ENCODE assay signal across 8 cellular contexts in genomic region chr1:43453442-43454269, GRCh38. TPM values are rescaled to one million over a fixed set of nuclear protein-coding genes. Genes with fewer than 3 reads are reported as not detected.
DNase-seq lines count a peak whose midpoint lies in the region; ATAC-seq and TF ChIP-seq lines count a peak whose summit lies in the region.

Gene HYI, minus strand, starts transcription at chr1:43453931. Its CDS starts 138 bp downstream, at chr1:43453793.

- DNase-seq in DMS114 treated with DMSO at 0.1 percent for 48 hours (lab: John Stamatoyannopoulos, UW; ENCODE audit: unreplicated experiment) (peak; percentile 80), HPDE6-E6E7 (ENCODE audit: extremely low spot score) (peak; percentile 69), OCI-M1 (lab: John Stamatoyannopoulos, UW) (peak; percentile 93), activated T-helper 1 cell treated with Interleukin-2 at 50 U/mL for 16 hours (ENCODE audit: low read depth) (peak; percentile 54), esophagus squamous epithelium (lab: John Stamatoyannopoulos, UW) (no peak)
- DNase-seq in stimulated activated CD8-positive, alpha-beta memory T cell treated with anti-CD3 and anti-CD28 coated beads, Interleukin-7, amount 100 ng/mL, for 24 hours (ENCODE audit: low read depth) = peak; percentile 41

- WGBS in esophagus squamous epithelium, 2 donors = 0% methylated on average over 22 to 27 of the region's 87 CpGs

- TF ChIP-seq POLR2A in esophagus squamous epithelium (IDR thresholded peaks at IDR 0.05) = peak in 2 of 4 donors; percentile 14 to 33

- H3K9ac ChIP-seq in muscle layer of colon (ENCODE audit: low read length) = peak within 1 kb of the TSS; percentile 34

- H3K36me3 ChIP-seq in esophagus squamous epithelium (peaks cover 14 to 39% (median 18%) of the 10 kb centered on the region in 3 donors), muscle layer of colon (ENCODE audit: insufficient read depth, low read length) (peaks cover 31% of the 10 kb centered on the region)

- H3K9me3 ChIP-seq in esophagus squamous epithelium (no peaks in the 10 kb centered on the region), muscle layer of colon (ENCODE audit: low read length) (no peaks in the 10 kb centered on the region)

- ATAC-seq in HG03135 (IDR thresholded peaks at IDR 0.05; ENCODE audit: unreplicated experiment) = no peak

- peak within 1 kb of the TSS; percentile 85 to 94 (median 89) for H3K27ac ChIP-seq in esophagus squamous epithelium
- peak within 1 kb of the TSS; percentile 67 for H3K27ac ChIP-seq in muscle layer of colon (ENCODE audit: low read depth, low read length)

- H3K27me3 ChIP-seq in esophagus squamous epithelium (no peaks in the 10 kb centered on the region), muscle layer of colon (ENCODE audit: control insufficient read depth in 1 of 2, insufficient read depth in 2 of 2, low read length in 2 of 2) (no peaks in the 10 kb centered on the region)

- intact Hi-C loops in esophagus squamous epithelium (cut with DNase I) = no loop called here

- H3K4me3 ChIP-seq in esophagus squamous epithelium (peak within 1 kb of the TSS; percentile 47 to 81 (median 60)), muscle layer of colon (ENCODE audit: low read depth in 1 of 2, low read length in 2 of 2) (peak within 1 kb of the TSS; percentile 63 to 68)

- TF ChIP-seq CTCF in esophagus squamous epithelium (IDR thresholded peaks at IDR 0.05) = no peak

- H3K4me1 ChIP-seq in esophagus squamous epithelium = peaks cover 8 to 31% (median 11%) of the 10 kb centered on the region in 3 donors
- peaks cover 20% of the 10 kb centered on the region for H3K4me1 ChIP-seq in muscle layer of colon (ENCODE audit: insufficient read depth, low read length)

RNA-seq across cellular contexts. Expression of gene HYI, which starts in this region (rescaled TPM):
- 10 to 100 TPM in 3 of 4 donors, 1 to 10 TPM in 1; 7.0 to 30.9 (median 14.7) TPM for total RNA-seq in esophagus squamous epithelium
